In the genomic region with DNA sequence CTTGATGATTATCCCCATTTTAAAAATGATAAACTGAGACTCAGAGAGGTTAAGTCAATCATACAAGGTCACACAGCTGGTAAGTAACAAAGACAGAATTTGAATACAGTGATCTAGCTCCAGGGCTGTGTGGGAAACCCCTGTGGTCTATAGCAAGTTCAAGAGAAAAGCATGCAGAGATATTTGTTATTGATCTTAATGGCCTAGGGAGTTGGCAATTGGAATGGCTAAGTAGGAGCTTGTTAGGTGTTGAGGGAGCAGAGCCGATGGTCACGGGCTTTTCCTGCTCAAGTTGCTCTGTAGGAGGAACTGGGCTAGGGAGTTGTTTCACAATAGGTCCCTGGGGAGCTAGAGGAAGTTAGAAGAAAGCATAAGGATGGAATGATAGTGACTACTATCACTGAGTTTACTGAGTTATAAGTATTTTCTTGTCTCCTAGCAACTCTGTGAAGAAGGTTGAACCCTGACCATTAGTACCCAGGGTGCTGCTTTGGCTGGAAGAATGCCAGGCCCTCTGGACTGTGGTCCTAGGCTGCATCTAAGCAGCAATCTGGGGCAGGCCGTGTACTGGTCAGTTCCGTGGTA, we compare ENCODE assay signal across 1 cellular context.
TF ChIP-seq lines count a peak whose summit lies in the region.

No MANE protein-coding gene starts in this region.

TF ChIP-seq in K562, 482 proteins besides CTCF, POLR2A, EP300 and RAD21:
- TF ChIP-seq CEBPB (tag; IDR thresholded peaks at IDR 0.05): peak; percentile 78
- no peak for TF ChIP-seq ZNF311 (CRISPR knock-in tag; IDR thresholded peaks at IDR 0.05)
- peak; percentile 56 for TF ChIP-seq RBM25 (IDR thresholded peaks at IDR 0.05; ENCODE audit: low read depth, low read length, severe bottlenecking)
- TF ChIP-seq SAP30 (IDR thresholded peaks at IDR 0.05; ENCODE audit: borderline replicate concordance, insufficient read depth, low read depth, low read length, poor library complexity, severe bottlenecking): no peak
- TF ChIP-seq CEBPG (CRISPR knock-in tag; IDR thresholded peaks at IDR 0.05): no peak
- peak in 1 of 2 experiments; percentile 61; a peak in 1 of 4 replicates for TF ChIP-seq CEBPG (tag; conservative IDR thresholded peaks at IDR 0.05 in 1 of 2, IDR thresholded peaks at IDR 0.05 in 1 of 2)
- peak; percentile 38; the same call in 1 of the 2 replicates for TF ChIP-seq RFX1 (IDR thresholded peaks at IDR 0.05)
- TF ChIP-seq BCOR (IDR thresholded peaks at IDR 0.05): 0 out of 2 replicates have a peak, but pooled peaks have one; percentile 11
- TF ChIP-seq, protein P1, sequence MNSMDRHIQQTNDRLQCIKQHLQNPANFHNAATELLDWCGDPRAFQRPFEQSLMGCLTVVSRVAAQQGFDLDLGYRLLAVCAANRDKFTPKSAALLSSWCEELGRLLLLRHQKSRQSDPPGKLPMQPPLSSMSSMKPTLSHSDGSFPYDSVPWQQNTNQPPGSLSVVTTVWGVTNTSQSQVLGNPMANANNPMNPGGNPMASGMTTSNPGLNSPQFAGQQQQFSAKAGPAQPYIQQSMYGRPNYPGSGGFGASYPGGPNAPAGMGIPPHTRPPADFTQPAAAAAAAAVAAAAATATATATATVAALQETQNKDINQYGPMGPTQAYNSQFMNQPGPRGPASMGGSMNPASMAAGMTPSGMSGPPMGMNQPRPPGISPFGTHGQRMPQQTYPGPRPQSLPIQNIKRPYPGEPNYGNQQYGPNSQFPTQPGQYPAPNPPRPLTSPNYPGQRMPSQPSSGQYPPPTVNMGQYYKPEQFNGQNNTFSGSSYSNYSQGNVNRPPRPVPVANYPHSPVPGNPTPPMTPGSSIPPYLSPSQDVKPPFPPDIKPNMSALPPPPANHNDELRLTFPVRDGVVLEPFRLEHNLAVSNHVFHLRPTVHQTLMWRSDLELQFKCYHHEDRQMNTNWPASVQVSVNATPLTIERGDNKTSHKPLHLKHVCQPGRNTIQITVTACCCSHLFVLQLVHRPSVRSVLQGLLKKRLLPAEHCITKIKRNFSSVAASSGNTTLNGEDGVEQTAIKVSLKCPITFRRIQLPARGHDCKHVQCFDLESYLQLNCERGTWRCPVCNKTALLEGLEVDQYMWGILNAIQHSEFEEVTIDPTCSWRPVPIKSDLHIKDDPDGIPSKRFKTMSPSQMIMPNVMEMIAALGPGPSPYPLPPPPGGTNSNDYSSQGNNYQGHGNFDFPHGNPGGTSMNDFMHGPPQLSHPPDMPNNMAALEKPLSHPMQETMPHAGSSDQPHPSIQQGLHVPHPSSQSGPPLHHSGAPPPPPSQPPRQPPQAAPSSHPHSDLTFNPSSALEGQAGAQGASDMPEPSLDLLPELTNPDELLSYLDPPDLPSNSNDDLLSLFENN (IDR thresholded peaks at IDR 0.05; ENCODE audit: low read depth in 2 of 2, low read length in 2 of 2): no peak
- peak; percentile 19 for TF ChIP-seq ZFP36 (IDR thresholded peaks at IDR 0.05; ENCODE audit: low read depth, low read length, partially characterized antibody)
TF ChIP-seq in K562: peak in this region for 6.
